ENCODE assay signal across 21 cellular contexts in the genomic region with DNA sequence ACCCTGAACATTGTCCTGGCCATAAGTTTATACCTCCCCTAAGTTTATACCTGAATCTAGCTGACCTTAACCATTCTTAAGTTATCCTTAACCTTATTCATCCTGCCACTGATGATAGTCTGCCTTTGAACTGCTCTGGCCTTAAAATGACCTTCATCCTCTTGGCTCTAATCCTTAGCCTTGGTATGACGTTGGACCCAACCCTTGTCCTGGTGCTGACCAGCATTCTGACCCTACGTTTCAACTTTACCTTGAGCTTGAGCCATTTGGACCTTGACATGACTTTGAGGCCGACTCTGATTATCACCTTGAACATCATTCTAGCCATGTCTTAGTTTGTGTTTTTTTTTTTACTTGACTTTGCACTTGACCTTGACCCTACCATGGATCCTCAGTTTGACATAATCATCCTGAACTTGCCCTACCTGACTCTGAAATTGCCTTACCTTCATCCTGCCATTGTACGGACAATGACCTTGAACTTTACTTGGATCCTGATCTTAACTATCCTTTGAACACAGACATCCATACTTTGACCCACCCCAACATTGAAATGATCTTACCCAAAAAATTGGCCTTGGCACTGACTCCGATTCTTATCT.
"Had no signal": no experiment of that assay in that cellular context is flagged by ENCODE, and none has a peak within 500 bp of the region (broad histone marks: within the 10 kb centered on the region; RNA-seq: fewer than 3 reads in every experiment).

No MANE protein-coding gene starts in this region.

- H3K4me1 Mint-ChIP-seq: mesothelial cell of epicardium had no signal

- H3K27me3 ChIP-seq: breast epithelium, gastroesophageal sphincter, SJSA1, upper lobe of left lung had no signal

- H3K27me3 Mint-ChIP-seq: activated naive CD4-positive, alpha-beta T cell treated with anti-CD3 and anti-CD28 coated beads, Interleukin-2, amount 50 U/mL, for 24 hours; natural killer cell treated with Interleukin-12 subunit alpha and Interleukin-12 subunit beta and Interleukin-15 and Interleukin-18, amount 100 ng/mL, for 72 hours had no signal

- H3K27ac Mint-ChIP-seq: mesothelial cell of epicardium; natural killer cell treated with Interleukin-12 subunit alpha and Interleukin-12 subunit beta and Interleukin-15 and Interleukin-18, amount 100 ng/mL, for 72 hours; T-helper 1 cell treated with Interleukin-12 subunit alpha and Interleukin-12 subunit beta and Interleukin-4 antibody, amounts not matched to agents 30 μg/mL and 1 μg/mL, for 36 hours had no signal

- H3K4me1 ChIP-seq: breast epithelium, SJSA1 had no signal

- ATAC-seq: activated T-cell treated with anti-CD3 and anti-CD28 coated beads, Interleukin-2, amount 50 U/mL, for 4 hours; esophagus mucosa; gastroesophageal sphincter; natural killer cell treated with Interleukin-12 subunit alpha and Interleukin-12 subunit beta and Interleukin-15 and Interleukin-18, amount 100 ng/mL, for 72 hours had no signal

- H3K4me3 ChIP-seq: breast epithelium, gastroesophageal sphincter, lung, SJSA1, skin epidermis, thoracic aorta, upper lobe of left lung had no signal

- H3K9me3 ChIP-seq: breast epithelium, gastroesophageal sphincter, SJSA1, thoracic aorta, upper lobe of left lung had no signal

- DNase-seq: activated CD8-positive, alpha-beta memory T cell treated with anti-CD3 and anti-CD28 coated beads, Interleukin-2, amount 50 U/mL, for 4 hours; activated effector memory CD4-positive, alpha-beta T cell treated with anti-CD3 and anti-CD28 coated beads, Interleukin-2, amount 50 U/mL, for 16 hours; activated T-cell treated with anti-CD3 and anti-CD28 coated beads, Interleukin-2, amount 50 U/mL, for 4 hours; cerebellar nuclear complex; cortex of kidney; effector CD4-positive, alpha-beta T cell; stimulated activated CD4-positive, alpha-beta T cell treated with anti-CD3 and anti-CD28 coated beads, Interleukin-15, amount 100 ng/mL, for 24 hours; stimulated activated CD4-positive, alpha-beta T cell treated with anti-CD3 and anti-CD28 coated beads, Interleukin-2, amount 100 ng/mL, for 48 hours; upper lobe of left lung; WERI-Rb-1 had no signal

- H3K9me3 Mint-ChIP-seq: activated naive CD4-positive, alpha-beta T cell treated with anti-CD3 and anti-CD28 coated beads, Interleukin-2, amount 50 U/mL, for 24 hours; activated T-cell treated with anti-CD3 and anti-CD28 coated beads, Interleukin-2, amount 50 U/mL, for 4 hours; mesothelial cell of epicardium; natural killer cell treated with Interleukin-12 subunit alpha and Interleukin-12 subunit beta and Interleukin-15 and Interleukin-18, amount 100 ng/mL, for 72 hours; T-helper 1 cell treated with Interleukin-12 subunit alpha and Interleukin-12 subunit beta and Interleukin-4 antibody, amounts not matched to agents 30 μg/mL and 1 μg/mL, for 36 hours had no signal

- H3K4me3 Mint-ChIP-seq: activated naive CD4-positive, alpha-beta T cell treated with anti-CD3 and anti-CD28 coated beads, Interleukin-2, amount 50 U/mL, for 24 hours; activated T-cell treated with anti-CD3 and anti-CD28 coated beads, Interleukin-2, amount 50 U/mL, for 4 hours; mesothelial cell of epicardium; natural killer cell treated with Interleukin-12 subunit alpha and Interleukin-12 subunit beta and Interleukin-15 and Interleukin-18, amount 100 ng/mL, for 72 hours; T-helper 1 cell treated with Interleukin-12 subunit alpha and Interleukin-12 subunit beta and Interleukin-4 antibody, amounts not matched to agents 30 μg/mL and 1 μg/mL, for 36 hours had no signal

- H3K27ac ChIP-seq: gastroesophageal sphincter, SJSA1, skin epidermis, thoracic aorta, upper lobe of left lung, WERI-Rb-1 had no signal
